17 cellular contexts compared by ENCODE assay signal in genomic region chr13:82292334-82292733, GRCh38.
A peak's percentile ranks its signal among the peaks of the same experiment; 100 is the strongest.
DNase-seq lines count a peak whose midpoint lies in the region; ATAC-seq, FAIRE-seq and TF ChIP-seq lines count a peak whose summit lies in the region.
"Had no signal": no experiment of that assay in that cellular context is flagged by ENCODE, and none has a peak within 500 bp of the region (broad histone marks: within the 10 kb centered on the region; RNA-seq: fewer than 3 reads in every experiment).

No MANE protein-coding gene starts in this region.

- DNase-seq in EH (ENCODE audit: low read depth) (peak; percentile 1), M059J (ENCODE audit: low read depth) (peak; percentile 6), PC-3 (peak; percentile 41), renal cortical epithelial cell (ENCODE audit: low read depth) (peak; percentile 2), pancreas (no peak), pons (ENCODE audit: low spot score) (no peak), breast epithelium (ENCODE audit: low spot score in 2 of 2) (no peak)
- DNase-seq: 8988T; CD4-positive, alpha-beta memory T cell; DMS153; DMS79; GM23248 had no signal

- H4K20me1 ChIP-seq in PC-3 (ENCODE audit: low read length) = no peaks in the 10 kb centered on the region
- H4K20me1 ChIP-seq: BLaER1 had no signal

- H3K36me3 ChIP-seq in PC-3 (ENCODE audit: low read depth, low read length) (no peaks in the 10 kb centered on the region), pancreas (no peaks in the 10 kb centered on the region), breast epithelium (no peaks in the 10 kb centered on the region)
- H3K36me3 ChIP-seq: BLaER1, HAP-1 had no signal

- CTCF ChIA-PET in PC-3 (lab: Charles Lee) = no interaction called here

- no peak for FAIRE-seq in pancreas (lab: Jason Lieb, UNC)
- FAIRE-seq: G401.6, GM12891, GM18507 had no signal

- H3F3A ChIP-seq in PC-3 (ENCODE audit: low read length, unreplicated experiment) = no peaks in the 10 kb centered on the region

- no peak overlapping the region for H3K9ac ChIP-seq in PC-3 (ENCODE audit: low read length)
- H3K9ac ChIP-seq: BLaER1, GM23248 had no signal

- ATAC-seq in PC-3 (peak; percentile 93), pancreas (no peak)

- no peaks in the 10 kb centered on the region for H3K9me2 ChIP-seq in PC-3 (replicated peaks; ENCODE audit: low read length)

- TF ChIP-seq CTCF in PC-3 (conservative IDR thresholded peaks at IDR 0.05; ENCODE audit: low read depth, low read length) = no peak
- TF ChIP-seq CTCF in pancreas (IDR thresholded peaks at IDR 0.05) = no peak
- TF ChIP-seq CTCF in breast epithelium (IDR thresholded peaks at IDR 0.05) = no peak

- no peaks in the 10 kb centered on the region for H3K27me3 ChIP-seq in PC-3 (ENCODE audit: low read length)
- H3K27me3 ChIP-seq in pancreas = no peaks in the 10 kb centered on the region
- H3K27me3 ChIP-seq in breast epithelium = no peaks in the 10 kb centered on the region
- H3K27me3 ChIP-seq: BLaER1 had no signal

- TF ChIP-seq POLR2A in breast epithelium (IDR thresholded peaks at IDR 0.05) = no peak

- WGBS in pancreas, 2 donors = 49 to 61% methylated on average over 2 of the region's 2 CpGs

- H3K4me2 ChIP-seq in PC-3 (ENCODE audit: low read length) = no peak overlapping the region
- H3K4me2 ChIP-seq: BLaER1 had no signal

- H3K79me2 ChIP-seq in PC-3 (ENCODE audit: low read length) = no peaks in the 10 kb centered on the region

- POLR2A ChIA-PET in PC-3 (lab: Charles Lee; ENCODE audit: unreplicated experiment) = no interaction called here

- H3K27ac ChIP-seq in PC-3 (ENCODE audit: low read length) = no peak overlapping the region
- no peak overlapping the region for H3K27ac ChIP-seq in pancreas
- no peak overlapping the region for H3K27ac ChIP-seq in breast epithelium
- H3K27ac ChIP-seq: BLaER1, GM23248 had no signal

- intact Hi-C loops in PC-3 (cut with micrococcal nuclease) = no loop called here
- intact Hi-C loops in pancreas (cut with DNase I) = no loop called here
- intact Hi-C loops in breast epithelium (cut with DNase I; ENCODE audit: low total_unique reads) = no loop called here

- H3K4me3 ChIP-seq in PC-3 (ENCODE audit: low read length) (no peak overlapping the region), pancreas (no peak overlapping the region), breast epithelium (no peak overlapping the region)
- H3K4me3 ChIP-seq: BLaER1, GM23248, HAP-1 had no signal

- H3K4me1 ChIP-seq in PC-3 (ENCODE audit: insufficient read depth, low read length) (no peaks in the 10 kb centered on the region), pancreas (no peaks in the 10 kb centered on the region), breast epithelium (no peaks in the 10 kb centered on the region)
- H3K4me1 ChIP-seq: BLaER1, HAP-1 had no signal

- H2AFZ ChIP-seq in PC-3 (ENCODE audit: low read length) = no peak overlapping the region
- H2AFZ ChIP-seq: GM23248 had no signal

- H3K9me3 ChIP-seq in PC-3 (ENCODE audit: low read length) = no peaks in the 10 kb centered on the region
- H3K9me3 ChIP-seq in pancreas = no peaks in the 10 kb centered on the region
- no peaks in the 10 kb centered on the region for H3K9me3 ChIP-seq in breast epithelium
- H3K9me3 ChIP-seq: BLaER1, HAP-1 had no signal

- BruUV-seq in PC-3 (replicated peaks; lab: Mats Ljungman, UMichigan) = no TSS peak

Comparison
In these comparisons a context has a peak if more than half of its experiments do, and no peak if none do; other contexts are left out.
1. DNase-seq: peak in EH (single experiment), M059J (single experiment), PC-3 (single experiment) and renal cortical epithelial cell (single experiment); none in pancreas (0 of 6), pons (single experiment) and breast epithelium (0 of 2).